ENCODE assay signal across 29 cellular contexts in genomic region chr11:78884761-78885160, GRCh38.
"Had no signal": no experiment of that assay in that cellular context is flagged by ENCODE, and none has a peak within 500 bp of the region (broad histone marks: within the 10 kb centered on the region; RNA-seq: fewer than 3 reads in every experiment).

No MANE protein-coding gene starts in this region.

- H3K9me3 ChIP-seq: stomach, suprapubic skin, testis, thoracic aorta, thyroid gland, tibial artery, transverse colon, upper lobe of left lung, upper lobe of right lung, uterus, vagina had no signal

- H3K4me1 ChIP-seq: stomach, suprapubic skin, thyroid gland, tibial artery, transverse colon, upper lobe of left lung, upper lobe of right lung, uterus, vagina had no signal

- H3K4me1 Mint-ChIP-seq: stimulated activated effector memory CD8-positive, alpha-beta T cell treated with anti-CD3 and anti-CD28 coated beads, Interleukin-12 subunit alpha, Interleukin-12 subunit beta, amount 100 ng/mL, for 72 hours; stimulated activated memory B cell treated with anti-CD40 and anti-IgM and Interleukin-4, amounts not matched to agents 10 μg/mL and 1 μg/mL and 100 μg/mL, for 72 hours; stimulated activated naive B cell treated with anti-CD40 and anti-IgM and Interleukin-4, amounts not matched to agents 10 μg/mL and 1 μg/mL and 100 μg/mL, for 72 hours; stimulated activated naive CD8-positive, alpha-beta T cell treated with anti-CD3 and anti-CD28 coated beads, Interleukin-15, amount 100 ng/mL, for 72 hours had no signal

- H3K36me3 Mint-ChIP-seq: stimulated activated effector memory CD8-positive, alpha-beta T cell treated with anti-CD3 and anti-CD28 coated beads, Interleukin-12 subunit alpha, Interleukin-12 subunit beta, amount 100 ng/mL, for 72 hours; stimulated activated memory B cell treated with anti-CD40 and anti-IgM and Interleukin-4, amounts not matched to agents 10 μg/mL and 1 μg/mL and 100 μg/mL, for 72 hours; stimulated activated naive B cell treated with anti-CD40 and anti-IgM and Interleukin-4, amounts not matched to agents 10 μg/mL and 1 μg/mL and 100 μg/mL, for 72 hours had no signal

- H3K27ac ChIP-seq: stomach, suprapubic skin, testis, thoracic aorta, thyroid gland, tibial artery, tibial nerve, transverse colon, upper lobe of left lung, upper lobe of right lung, uterus, vagina had no signal

- H3K36me3 ChIP-seq: stomach, suprapubic skin, thoracic aorta, thyroid gland, tibial artery, tibial nerve, transverse colon, upper lobe of left lung, upper lobe of right lung, uterus, vagina had no signal

- H3K9me3 Mint-ChIP-seq: stimulated activated naive CD8-positive, alpha-beta T cell treated with anti-CD3 and anti-CD28 coated beads, Interleukin-15, Interleukin-2, amounts not matched to agents 100 ng/mL and 50 ng/mL, for 24 hours had no signal

- H3K27me3 Mint-ChIP-seq: stimulated activated naive CD8-positive, alpha-beta T cell treated with anti-CD3 and anti-CD28 coated beads, Interleukin-15, Interleukin-2, amounts not matched to agents 100 ng/mL and 50 ng/mL, for 24 hours; type B pancreatic cell had no signal

- H3K27me3 ChIP-seq: stomach, suprapubic skin, testis, thyroid gland, tibial artery, tibial nerve, transverse colon, upper lobe of left lung, upper lobe of right lung, uterus, vagina had no signal

- FAIRE-seq: urothelium cell line had no signal

- H3K4me3 ChIP-seq: stomach, suprapubic skin, testis, thoracic aorta, thyroid gland, tibial artery, tibial nerve, transverse colon, upper lobe of left lung, upper lobe of right lung, uterus, vagina had no signal

- H3K4me3 Mint-ChIP-seq: stimulated activated effector memory CD8-positive, alpha-beta T cell treated with anti-CD3 and anti-CD28 coated beads, Interleukin-12 subunit alpha, Interleukin-12 subunit beta, amount 100 ng/mL, for 72 hours; stimulated activated memory B cell treated with anti-CD40 and anti-IgM and Interleukin-4, amounts not matched to agents 10 μg/mL and 1 μg/mL and 100 μg/mL, for 72 hours; stimulated activated naive B cell treated with anti-CD40 and anti-IgM and Interleukin-4, amounts not matched to agents 10 μg/mL and 1 μg/mL and 100 μg/mL, for 72 hours; stimulated activated naive CD8-positive, alpha-beta T cell treated with anti-CD3 and anti-CD28 coated beads, Interleukin-15, amount 100 ng/mL, for 72 hours; stimulated activated naive CD8-positive, alpha-beta T cell treated with anti-CD3 and anti-CD28 coated beads, Interleukin-15, Interleukin-2, amounts not matched to agents 100 ng/mL and 50 ng/mL, for 24 hours; type B pancreatic cell had no signal

- H3K27ac Mint-ChIP-seq: stimulated activated effector memory CD8-positive, alpha-beta T cell treated with anti-CD3 and anti-CD28 coated beads, Interleukin-12 subunit alpha, Interleukin-12 subunit beta, amount 100 ng/mL, for 72 hours; stimulated activated memory B cell treated with anti-CD40 and anti-IgM and Interleukin-4, amounts not matched to agents 10 μg/mL and 1 μg/mL and 100 μg/mL, for 72 hours; stimulated activated naive B cell treated with anti-CD40 and anti-IgM and Interleukin-4, amounts not matched to agents 10 μg/mL and 1 μg/mL and 100 μg/mL, for 72 hours; stimulated activated naive CD8-positive, alpha-beta T cell treated with anti-CD3 and anti-CD28 coated beads, Interleukin-15, amount 100 ng/mL, for 72 hours; stimulated activated naive CD8-positive, alpha-beta T cell treated with anti-CD3 and anti-CD28 coated beads, Interleukin-15, Interleukin-2, amounts not matched to agents 100 ng/mL and 50 ng/mL, for 24 hours; type B pancreatic cell had no signal

- DNase-seq: stimulated activated CD4-positive, alpha-beta T cell treated with anti-CD3 and anti-CD28 coated beads, Interleukin-2, amount 100 ng/mL, for 48 hours; stimulated activated CD4-positive, alpha-beta T cell treated with anti-CD3 and anti-CD28 coated beads, Interleukin-4, amount 100 ng/mL, for 1 hour; stimulated activated CD4-positive, alpha-beta T cell treated with anti-CD3 and anti-CD28 coated beads, Interleukin-4, amount 100 ng/mL, for 24 hours; stimulated activated CD4-positive, alpha-beta T cell treated with anti-CD3 and anti-CD28 coated beads, Interleukin-4, amount 100 ng/mL, for 4 hours; stimulated activated CD8-positive, alpha-beta memory T cell treated with anti-CD3 and anti-CD28 coated beads, Interleukin-4, amount 100 ng/mL, for 48 hours; stimulated activated naive B cell treated with anti-CD40 and anti-IgM and Interleukin-4, amounts not matched to agents 10 μg/mL and 1 μg/mL and 100 μg/mL, for 72 hours; stimulated activated naive CD4-positive, alpha-beta T cell; stimulated activated naive CD4-positive, alpha-beta T cell treated with Interleukin-2 at 50 U/mL for 16 hours; stimulated activated naive CD8-positive, alpha-beta T cell treated with anti-CD3 and anti-CD28 coated beads, Interleukin-15, amount 100 ng/mL, for 72 hours; stimulated activated naive CD8-positive, alpha-beta T cell treated with anti-CD3 and anti-CD28 coated beads, Interleukin-15, Interleukin-2, amounts not matched to agents 100 U/mL and 50 U/mL, for 24 hours; stomach; substantia nigra; testis; thyroid gland; tibial artery; transverse colon; trophoblast cell; upper lobe of left lung; upper lobe of right lung; uterus had no signal

- ATAC-seq: stimulated activated effector memory CD8-positive, alpha-beta T cell treated with anti-CD3 and anti-CD28 coated beads, Interleukin-12 subunit alpha, Interleukin-12 subunit beta, amount 100 ng/mL, for 72 hours; stimulated activated memory B cell treated with anti-CD40 and anti-IgM and Interleukin-4, amounts not matched to agents 10 μg/mL and 1 μg/mL and 100 μg/mL, for 72 hours; stimulated activated naive B cell treated with anti-CD40 and anti-IgM and Interleukin-4, amounts not matched to agents 10 μg/mL and 1 μg/mL and 100 μg/mL, for 72 hours; stimulated activated naive CD8-positive, alpha-beta T cell treated with anti-CD3 and anti-CD28 coated beads, Interleukin-15, amount 100 ng/mL, for 72 hours; stimulated activated naive CD8-positive, alpha-beta T cell treated with anti-CD3 and anti-CD28 coated beads, Interleukin-15, Interleukin-2, amounts not matched to agents 100 U/mL and 50 U/mL, for 24 hours; upper lobe of right lung had no signal
